Comparison of ENCODE assay signal across 11 cellular contexts in the genomic region with DNA sequence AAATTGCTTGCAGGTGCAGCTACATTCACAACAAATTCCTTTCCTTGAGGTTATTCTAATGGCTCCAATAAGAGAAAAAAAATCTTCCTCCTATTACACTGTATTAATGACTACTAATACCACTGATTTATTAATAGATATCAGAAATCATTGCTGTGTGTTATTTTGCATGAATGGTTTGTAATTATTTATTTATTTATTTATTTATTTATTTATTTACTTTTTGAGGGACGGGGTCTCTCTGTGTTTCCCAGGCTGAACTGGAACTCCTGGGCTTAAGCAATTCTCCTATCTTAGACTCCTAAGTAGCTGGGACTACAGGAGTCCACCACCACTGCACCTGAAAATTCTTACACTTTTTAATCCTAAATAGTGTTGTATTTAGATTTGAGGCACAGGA.
"Had no signal": no experiment of that assay in that cellular context is flagged by ENCODE, and none has a peak within 500 bp of the region (broad histone marks: within the 10 kb centered on the region; RNA-seq: fewer than 3 reads in every experiment).

No MANE protein-coding gene starts in this region.

- H3K4me3 ChIP-seq: GM23248, GM23338, HAP-1 had no signal

- ATAC-seq: GM23338, HCT116 had no signal

- H3K4me1 ChIP-seq: HAP-1 had no signal

- H3K4me2 ChIP-seq: GM23338 had no signal

- H3K9me3 ChIP-seq: HAP-1 had no signal

- DNase-seq: GM23248, GOT3, H7, H9, HCEC 1CT, HFFc6 had no signal

- H3K36me3 ChIP-seq: HAP-1 had no signal

- FAIRE-seq: H1, H54 had no signal

- H3K27ac ChIP-seq: GM23248 had no signal
